ENCODE assay signal across 15 cellular contexts in genomic region chr21:17467392-17467791, GRCh38. TPM values are rescaled to one million over a fixed set of nuclear protein-coding genes. Genes with fewer than 3 reads are reported as not detected.
DNase-seq lines count a peak whose midpoint lies in the region; ATAC-seq and TF ChIP-seq lines count a peak whose summit lies in the region.
"Had no signal": no experiment of that assay in that cellular context is flagged by ENCODE, and none has a peak within 500 bp of the region (broad histone marks: within the 10 kb centered on the region; RNA-seq: fewer than 3 reads in every experiment).

No MANE protein-coding gene starts in this region.

- H3K9me3 Mint-ChIP-seq in GM23338 = peaks cover 3% of the 10 kb centered on the region; the same call in 1 of the 3 replicates
- H3K9me3 Mint-ChIP-seq in activated CD4-positive, alpha-beta T cell treated with anti-CD3 and anti-CD28 coated beads, Interleukin-2, amount 10 ng/mL, durations not matched to agents 24 days and 14 days = no peaks in the 10 kb centered on the region
- H3K9me3 Mint-ChIP-seq: activated CD8-positive, alpha-beta T cell treated with anti-CD3 and anti-CD28 coated beads for 36 hours had no signal

- peaks cover 7% of the 10 kb centered on the region for H3K27me3 Mint-ChIP-seq in GM23338 (ENCODE audit: insufficient read depth, low read depth, poor library complexity)
- H3K27me3 Mint-ChIP-seq in activated CD4-positive, alpha-beta T cell treated with anti-CD3 and anti-CD28 coated beads, Interleukin-2, amount 10 ng/mL, durations not matched to agents 24 days and 14 days = no peaks in the 10 kb centered on the region
- H3K27me3 Mint-ChIP-seq: activated CD8-positive, alpha-beta T cell treated with anti-CD3 and anti-CD28 coated beads for 36 hours; activated naive CD8-positive, alpha-beta T cell had no signal

- H3K4me3 ChIP-seq in GM23338 (peak overlapping the region; percentile 45), iPS-11a (ENCODE audit: low read depth, low read length) (peak overlapping the region; percentile 2), neuron (ENCODE audit: low read length) (peak overlapping the region; percentile 67), esophagus muscularis mucosa (no peak overlapping the region)
- H3K4me3 ChIP-seq: testis had no signal

- H2AFZ ChIP-seq in GM23338 (no peak overlapping the region), neuron (ENCODE audit: low read depth, low read length) (peak overlapping the region; percentile 99)

- no peaks in the 10 kb centered on the region for H4K20me1 ChIP-seq in GM23338 (replicated peaks; ENCODE audit: insufficient read depth)

- H3K36me3 ChIP-seq in GM23338 (ENCODE audit: insufficient read depth) (no peaks in the 10 kb centered on the region), neuron (ENCODE audit: insufficient read depth, low read length) (no peaks in the 10 kb centered on the region), esophagus muscularis mucosa (no peaks in the 10 kb centered on the region)

- 0 out of 2 replicates have a peak overlapping the region, but pooled peaks have one; percentile 39 for H3K27ac Mint-ChIP-seq in GM23338
- H3K27ac Mint-ChIP-seq in activated CD4-positive, alpha-beta T cell treated with anti-CD3 and anti-CD28 coated beads, Interleukin-2, amount 10 ng/mL, durations not matched to agents 24 days and 14 days = no peak overlapping the region
- H3K27ac Mint-ChIP-seq: activated CD8-positive, alpha-beta T cell treated with anti-CD3 and anti-CD28 coated beads for 36 hours; activated naive CD8-positive, alpha-beta T cell; immature natural killer cell had no signal

- H3K4me1 ChIP-seq in GM23338 (ENCODE audit: insufficient read depth) = no peaks in the 10 kb centered on the region
- peaks cover 4% of the 10 kb centered on the region for H3K4me1 ChIP-seq in neuron (ENCODE audit: insufficient read depth, low read length)
- H3K4me1 ChIP-seq in esophagus muscularis mucosa = peaks cover 0 to 7% (median 0%) of the 10 kb centered on the region in 4 donors

- intact Hi-C loops in activated CD4-positive, alpha-beta T cell treated with anti-CD3 and anti-CD28 coated beads, Interleukin-2, amount 10 ng/mL, durations not matched to agents 24 days and 14 days (cut with micrococcal nuclease) = loop anchor here (10.0 kb wide), 1 partner anchor 47 kb away; the partner anchor contains the start of gene CXADR
- intact Hi-C loops in esophagus muscularis mucosa (cut with DNase I) = no loop called here

- no peaks in the 10 kb centered on the region for H3K79me2 ChIP-seq in GM23338 (replicated peaks; ENCODE audit: insufficient read depth)

- H3K27ac ChIP-seq in GM23338 (ENCODE audit: low read depth) (no peak overlapping the region), esophagus muscularis mucosa (replicated peaks in 1 of 4) (no peak overlapping the region)

- H3K9me3 ChIP-seq in neuron (ENCODE audit: low read length) (no peaks in the 10 kb centered on the region), esophagus muscularis mucosa (no peaks in the 10 kb centered on the region)
- H3K9me3 ChIP-seq: testis had no signal

- no peak for TF ChIP-seq CTCF in GM23338 (conservative IDR thresholded peaks at IDR 0.05; ENCODE audit: low read depth in 2 of 2)
- no peak for TF ChIP-seq CTCF in esophagus muscularis mucosa (IDR thresholded peaks at IDR 0.05)

- no peaks in the 10 kb centered on the region for H3K27me3 ChIP-seq in GM23338 (ENCODE audit: insufficient read depth)
- no peaks in the 10 kb centered on the region for H3K27me3 ChIP-seq in neuron (ENCODE audit: insufficient read depth, low read length)
- H3K27me3 ChIP-seq in esophagus muscularis mucosa = no peaks in the 10 kb centered on the region
- H3K27me3 ChIP-seq: testis had no signal

- H3K4me2 ChIP-seq in GM23338 = peak overlapping the region; percentile 45

- peak overlapping the region; percentile 70 for H3K4me3 Mint-ChIP-seq in GM23338
- no peak overlapping the region for H3K4me3 Mint-ChIP-seq in activated CD4-positive, alpha-beta T cell treated with anti-CD3 and anti-CD28 coated beads, Interleukin-2, amount 10 ng/mL, durations not matched to agents 24 days and 14 days
- H3K4me3 Mint-ChIP-seq: activated CD8-positive, alpha-beta T cell treated with anti-CD3 and anti-CD28 coated beads for 36 hours; activated naive CD8-positive, alpha-beta T cell; immature natural killer cell had no signal

- peaks cover 8% of the 10 kb centered on the region for H3K4me1 Mint-ChIP-seq in GM23338
- no peaks in the 10 kb centered on the region for H3K4me1 Mint-ChIP-seq in activated CD4-positive, alpha-beta T cell treated with anti-CD3 and anti-CD28 coated beads, Interleukin-2, amount 10 ng/mL, durations not matched to agents 24 days and 14 days
- H3K4me1 Mint-ChIP-seq: immature natural killer cell had no signal

- no peak for ATAC-seq in GM23338
- ATAC-seq: activated CD8-positive, alpha-beta T cell treated with anti-CD3 and anti-CD28 coated beads for 36 hours had no signal

- no peaks in the 10 kb centered on the region for H3K9me2 ChIP-seq in GM23338 (ENCODE audit: insufficient read depth)

- no peaks in the 10 kb centered on the region for H3F3A ChIP-seq in GM23338 (replicated peaks; ENCODE audit: low read depth)

- TF ChIP-seq POLR2A in esophagus muscularis mucosa (IDR thresholded peaks at IDR 0.05; ENCODE audit: low read depth) = no peak

- H3K36me3 Mint-ChIP-seq in GM23338 (ENCODE audit: low read depth) = no peaks in the 10 kb centered on the region
- no peaks in the 10 kb centered on the region for H3K36me3 Mint-ChIP-seq in activated CD4-positive, alpha-beta T cell treated with anti-CD3 and anti-CD28 coated beads, Interleukin-2, amount 10 ng/mL, durations not matched to agents 24 days and 14 days (ENCODE audit: low read depth)
- H3K36me3 Mint-ChIP-seq: activated naive CD8-positive, alpha-beta T cell; immature natural killer cell had no signal

- DNase-seq in GM23338 (ENCODE audit: low spot score) (peak; percentile 18), astrocyte of the hippocampus (ENCODE audit: low read depth, low spot score) (peak; percentile 26), esophagus muscularis mucosa (ENCODE audit: extremely low spot score) (no peak), NCI-H2171 treated with DMSO at 0.1 percent for 48 hours (lab: John Stamatoyannopoulos, UW) (no peak)
- DNase-seq in activated CD4-positive, alpha-beta T cell treated with anti-CD3 and anti-CD28 coated beads, Interleukin-2, amount 10 ng/mL, durations not matched to agents 24 days and 14 days = no peak
- no peak for DNase-seq in central memory CD4-positive, alpha-beta T cell
- DNase-seq: activated CD8-positive, alpha-beta T cell treated with anti-CD3 and anti-CD28 coated beads for 36 hours; AML-193; immature natural killer cell; NCI-H1694 treated with DMSO at 0.1 percent for 48 hours; T-helper 2 cell; testis had no signal

- no peak for TF ChIP-seq EP300 in esophagus muscularis mucosa (IDR thresholded peaks at IDR 0.05)

- 40% methylated on average over 4 of the region's 4 CpGs for WGBS in esophagus muscularis mucosa

RNA-seq across cellular contexts. Expression of gene CXADR, which starts 45.5 kb away (rescaled TPM):
- total RNA-seq in GM23338 (2014; rRNA removed; shearing (Covaris generic)) = 207 and 227 TPM in 2 replicates
- polyA plus RNA-seq in GM23338 (2016; fragmentation: Nextera tagmentation; extraction: Ambion mirVana) = 89.4 and 126 TPM in 2 replicates
- total RNA-seq in activated CD4-positive, alpha-beta T cell treated with anti-CD3 and anti-CD28 coated beads, Interleukin-2, amount 10 ng/mL, durations not matched to agents 24 days and 14 days = 0.16 and 0.33 TPM in 2 replicates
- 1 to 10 TPM in 2 of 4 donors, under 1 TPM in 2; 0.33 to 1.4 (median 0.82) TPM for total RNA-seq in esophagus muscularis mucosa
- polyA plus RNA-seq: immature natural killer cell had no signal

Comparison
In these comparisons a context has a peak if more than half of its experiments do, and no peak if none do; other contexts are left out.
1. DNase-seq: peak in GM23338 (single experiment) and astrocyte of the hippocampus (single experiment); none in activated CD4-positive, alpha-beta T cell treated with anti-CD3 and anti-CD28 coated beads, Interleukin-2, amount 10 ng/mL, durations not matched to agents 24 days and 14 days (single experiment), esophagus muscularis mucosa (single experiment), NCI-H2171 treated with DMSO at 0.1 percent for 48 hours (single experiment) and central memory CD4-positive, alpha-beta T cell (single experiment).
2. H3K4me3 ChIP-seq: peak in GM23338 (single experiment), iPS-11a (single experiment) and neuron (single experiment); none in esophagus muscularis mucosa (0 of 4).
3. RNA of gene CXADR, which starts 45.5 kb away (total RNA-seq): 207 to 227 TPM in GM23338; 0.33 to 1.4 TPM in esophagus muscularis mucosa and 0.16 to 0.33 TPM in activated CD4-positive, alpha-beta T cell treated with anti-CD3 and anti-CD28 coated beads, Interleukin-2, amount 10 ng/mL, durations not matched to agents 24 days and 14 days; every median in the first group is over 10 times any median in the second.